In genomic region chr6:56851104-56851503, GRCh38 we compare ENCODE assay signal across 8 cellular contexts.
DNase-seq lines count a peak whose midpoint lies in the region; ATAC-seq and TF ChIP-seq lines count a peak whose summit lies in the region.

No MANE protein-coding gene starts in this region.

- H3K27ac ChIP-seq in Peyer's patch: peak overlapping the region in 3 of 4 donors; percentile 6 to 67 (median 17)

- no peaks in the 10 kb centered on the region for H3K9me3 ChIP-seq in ES-I3 (ENCODE audit: control insufficient read depth, insufficient read depth, low read length)
- no peaks in the 10 kb centered on the region for H3K9me3 ChIP-seq in Peyer's patch

- H3K4me1 ChIP-seq in ES-I3 (ENCODE audit: insufficient read depth, low read length) (peaks cover 16% of the 10 kb centered on the region), Peyer's patch (peaks cover 0 to 13% (median 0%) of the 10 kb centered on the region in 4 donors)

- H3K4me3 ChIP-seq in Peyer's patch (peak overlapping the region; percentile 12 to 38 (median 26)), fibroblast of pulmonary artery (replicated peaks; ENCODE audit: low read depth, low read length) (peak overlapping the region; percentile 67)

- no peak for ATAC-seq in GM19463 (IDR thresholded peaks at IDR 0.05; ENCODE audit: unreplicated experiment)

- TF ChIP-seq CTCF in Peyer's patch (IDR thresholded peaks at IDR 0.05) (no peak), fibroblast of pulmonary artery (IDR thresholded peaks at IDR 0.05; ENCODE audit: low read length, missing control alignments) (no peak)

- DNase-seq in Peyer's patch (no peak), fibroblast of pulmonary artery (ENCODE audit: low read depth) (peak; percentile 37), occipital lobe (lab: John Stamatoyannopoulos, UW) (peak; percentile 42), DMS53 treated with DMSO at 0.1 percent for 48 hours (lab: John Stamatoyannopoulos, UW; ENCODE audit: unreplicated experiment) (no peak), erythroblast (lab: John Stamatoyannopoulos, UW) (no peak), NCI-H1092 (lab: John Stamatoyannopoulos, UW) (no peak)

- no peaks in the 10 kb centered on the region for H3K36me3 ChIP-seq in ES-I3 (ENCODE audit: insufficient read depth, low read length)
- no peaks in the 10 kb centered on the region for H3K36me3 ChIP-seq in Peyer's patch

- H3K27me3 ChIP-seq in Peyer's patch: no peaks in the 10 kb centered on the region

- peak overlapping the region; percentile 49; the same call in 1 of the 2 replicates for H3K9ac ChIP-seq in ES-I3 (ENCODE audit: low read depth, low read length)

- TF ChIP-seq POLR2A in Peyer's patch (IDR thresholded peaks at IDR 0.05): no peak
- TF ChIP-seq POLR2A in erythroblast (IDR thresholded peaks at IDR 0.05; ENCODE audit: low read length): no peak

Comparison
In these comparisons a context has a peak if more than half of its experiments do, and no peak if none do; other contexts are left out.
1. DNase-seq: peak in fibroblast of pulmonary artery (single experiment) and occipital lobe (single experiment); none in Peyer's patch (0 of 3), DMS53 treated with DMSO at 0.1 percent for 48 hours (single experiment), erythroblast (0 of 2) and NCI-H1092 (single experiment).